9 cellular contexts compared by ENCODE assay signal in genomic region chr21:17514124-17514481, GRCh38. TPM values are rescaled to one million over a fixed set of nuclear protein-coding genes. Genes with fewer than 3 reads are reported as not detected.
DNase-seq lines count a peak whose midpoint lies in the region; ATAC-seq and TF ChIP-seq lines count a peak whose summit lies in the region.
"Had no signal": no experiment of that assay in that cellular context is flagged by ENCODE, and none has a peak within 500 bp of the region (broad histone marks: within the 10 kb centered on the region; RNA-seq: fewer than 3 reads in every experiment).

No MANE protein-coding gene starts in this region.

- peak overlapping the region; percentile 89 for H3K27ac Mint-ChIP-seq in Caco-2 (ENCODE audit: unreplicated experiment)
- peak overlapping the region; percentile 98 for H3K27ac Mint-ChIP-seq in mesothelial cell of epicardium

- intact Hi-C loops in Caco-2 (cut with micrococcal nuclease; ENCODE audit: unreplicated experiment): no loop called here

- H3K4me1 ChIP-seq in Caco-2: peaks cover 21% of the 10 kb centered on the region

- H3K4me3 Mint-ChIP-seq in Caco-2 (ENCODE audit: unreplicated experiment): peak overlapping the region; percentile 87
- H3K4me3 Mint-ChIP-seq in mesothelial cell of epicardium: peak overlapping the region; percentile 90

- ATAC-seq in GM21526 (IDR thresholded peaks at IDR 0.05; ENCODE audit: low FRiP score, unreplicated experiment): no peak

- H3K27me3 Mint-ChIP-seq in Caco-2 (ENCODE audit: insufficient read depth, unreplicated experiment): no peaks in the 10 kb centered on the region
- peaks cover 19% of the 10 kb centered on the region for H3K27me3 Mint-ChIP-seq in mesothelial cell of epicardium (ENCODE audit: low read depth)

- H3K4me3 ChIP-seq in Caco-2 (ENCODE audit: low read depth, low read length) (peak overlapping the region; percentile 92), MG63 (peak overlapping the region; percentile 59; the same call in 1 of the 2 replicates)

- DNase-seq in Caco-2 (no peak), MG63 (no peak), caudate nucleus (lab: John Stamatoyannopoulos, UW) (peak in 3 of 61 donors; percentile 46 to 51 (median 50)), mesothelial cell of epicardium (ENCODE audit: low spot score in 2 of 2, unreplicated experiment in 2 of 2) (no peak), GM19238 (ENCODE audit: insufficient read length, low spot score) (no peak), NOMO-1 treated with DMSO at 0.1 percent for 48 hours (lab: John Stamatoyannopoulos, UW; ENCODE audit: unreplicated experiment) (no peak), SHP77 treated with DMSO at 0.1 percent for 48 hours (lab: John Stamatoyannopoulos, UW) (no peak)
- DNase-seq: NCI-H510A had no signal

- CTCF ChIA-PET in Caco-2 (lab: Charles Lee): interaction anchor here (1.0 kb wide), 1 partner anchor 127 kb away, joined by 7 read pairs; no protein-coding TSS in a partner anchor

- H3K4me1 Mint-ChIP-seq in Caco-2 (ENCODE audit: low read depth, unreplicated experiment) (peaks cover 41% of the 10 kb centered on the region), mesothelial cell of epicardium (peaks cover 24% of the 10 kb centered on the region)

- no peak for TF ChIP-seq CTCF in Caco-2 (IDR thresholded peaks at IDR 0.05; ENCODE audit: insufficient read depth in 1 of 2, low read depth in 1 of 2, low read length in 1 of 2, severe bottlenecking in 1 of 2, unreplicated experiment in 1 of 2)
- TF ChIP-seq CTCF in mesothelial cell of epicardium (IDR thresholded peaks at IDR 0.05; ENCODE audit: unreplicated experiment): no peak

- POLR2A ChIA-PET in Caco-2 (lab: Charles Lee): interaction anchor here (0.6 to 0.9 kb wide), 2 partner anchors 11 to 28 kb away, joined by 4 read pairs; no protein-coding TSS in a partner anchor

- 0 out of 2 replicates have a peak, but pooled peaks cover 1% of the 10 kb centered on the region for H3K36me3 ChIP-seq in Caco-2 (ENCODE audit: control insufficient read depth, insufficient read depth, low read length)
- H3K36me3 ChIP-seq in MG63: no peaks in the 10 kb centered on the region

- H3K36me3 Mint-ChIP-seq in Caco-2 (ENCODE audit: insufficient read depth, unreplicated experiment) (peaks cover 45% of the 10 kb centered on the region), mesothelial cell of epicardium (no peaks in the 10 kb centered on the region)

- H3K9me3 ChIP-seq in Caco-2: no peaks in the 10 kb centered on the region
- H3K9me3 ChIP-seq in MG63: no peaks in the 10 kb centered on the region

- H3K9me3 Mint-ChIP-seq in Caco-2 (ENCODE audit: unreplicated experiment): no peaks in the 10 kb centered on the region
- H3K9me3 Mint-ChIP-seq in mesothelial cell of epicardium: no peaks in the 10 kb centered on the region

- peak overlapping the region; percentile 91 for H3K27ac ChIP-seq in caudate nucleus (ENCODE audit: low read depth, low read length)

- BruUV-seq in Caco-2 (replicated peaks; lab: Mats Ljungman, UMichigan): TSS peak; percentile 35

- no peaks in the 10 kb centered on the region for H3K27me3 ChIP-seq in Caco-2 (replicated peaks; ENCODE audit: control insufficient read depth, insufficient read depth, low read length)
- H3K27me3 ChIP-seq in MG63: no peaks in the 10 kb centered on the region

RNA-seq across cellular contexts. Expression of gene CXADR, which starts 1.3 kb away (rescaled TPM):
- total RNA-seq in Caco-2 (2022) (98.6 and 102 TPM in 2 replicates), mesothelial cell of epicardium (36.8 to 41.0 TPM (median 37.5 TPM) in 3 replicates)
- 0.12 and 2.7 TPM in 2 replicates for total RNA-seq in MG63 (2014; rRNA removed; shearing (Covaris generic); ENCODE audit: low replicate concordance)

Comparison
In these comparisons a context has a peak if more than half of its experiments do, and no peak if none do; other contexts are left out.
1. RNA of gene CXADR, which starts 1.3 kb away (total RNA-seq): 98.6 to 102 TPM in Caco-2 and 36.8 to 41.0 TPM in mesothelial cell of epicardium; 0.12 to 2.7 TPM in MG63; every median in the first group is over 10 times any median in the second.